In the genomic region with DNA sequence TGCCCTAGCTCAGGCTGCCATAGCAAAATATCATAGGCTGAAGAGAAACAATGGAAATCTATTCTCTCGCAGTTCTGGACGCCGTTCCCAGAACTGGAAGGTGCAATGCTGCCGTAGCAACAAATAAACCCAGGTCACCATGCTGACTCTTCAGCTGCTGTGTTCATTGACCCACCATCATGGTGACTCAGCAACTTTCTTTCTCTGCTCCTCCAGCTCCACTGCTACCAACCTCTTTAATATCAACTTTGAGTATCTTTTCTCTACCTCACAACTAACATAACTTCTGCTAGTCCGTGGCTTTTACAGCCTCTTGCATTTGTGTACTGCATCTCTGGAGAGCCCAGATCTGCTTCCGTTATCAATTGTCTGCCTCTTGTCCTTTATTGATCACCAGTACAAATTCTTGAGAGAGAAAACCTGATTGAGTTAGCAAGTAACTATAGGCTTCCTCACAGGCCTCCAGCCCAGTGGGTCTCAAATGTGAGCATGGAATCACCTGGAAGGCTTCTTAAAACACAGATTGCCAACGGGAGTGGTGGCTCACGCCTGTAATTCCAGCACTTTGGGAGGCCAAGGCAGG, we compare ENCODE assay signal across 14 cellular contexts. TPM values are rescaled to one million over a fixed set of nuclear protein-coding genes. Genes with fewer than 3 reads are reported as not detected.
DNase-seq lines count a peak whose midpoint lies in the region; ATAC-seq and TF ChIP-seq lines count a peak whose summit lies in the region.
"Had no signal": no experiment of that assay in that cellular context is flagged by ENCODE, and none has a peak within 500 bp of the region (broad histone marks: within the 10 kb centered on the region; RNA-seq: fewer than 3 reads in every experiment).

No MANE protein-coding gene starts in this region.

- no peak overlapping the region for H3K4me3 ChIP-seq in IMR-90 (ENCODE audit: insufficient read depth, low read depth, low read length)
- H3K4me3 ChIP-seq in right lobe of liver = no peak overlapping the region
- H3K4me3 ChIP-seq: heart right ventricle, SJCRH30 had no signal

- H4K8ac ChIP-seq in IMR-90 (ENCODE audit: low read depth in 2 of 2, low read length in 2 of 2) = peak overlapping the region in 1 of 2 experiments; percentile 58; a peak in 2 of 4 replicates

- no peak overlapping the region for H2AK5ac ChIP-seq in IMR-90 (ENCODE audit: low read depth, low read length)

- H3K4me2 ChIP-seq in IMR-90 (ENCODE audit: low read depth, low read length) = no peak overlapping the region

- no peak for TF ChIP-seq RAD21 in IMR-90 (IDR thresholded peaks at IDR 0.05; ENCODE audit: low read length)

- H3K79me1 ChIP-seq in IMR-90 (ENCODE audit: low read depth in 1 of 2, low read length in 2 of 2) = no peaks in the 10 kb centered on the region

- H3K4me1 ChIP-seq in IMR-90 (ENCODE audit: control insufficient read depth, insufficient read depth, low read length) (no peaks in the 10 kb centered on the region), right lobe of liver (peaks cover 0 to 3% (median 0%) of the 10 kb centered on the region in 4 donors)

- H3K4ac ChIP-seq in IMR-90 (ENCODE audit: low read depth, low read length) = 0 out of 2 replicates have a peak overlapping the region, but pooled peaks have one; percentile 20

- no peak overlapping the region for H3K56ac ChIP-seq in IMR-90 (ENCODE audit: extremely low read depth, insufficient read depth, low read length)

- peak; percentile 42 for DNase-seq in EH (ENCODE audit: low read depth)
- peak; percentile 37 for DNase-seq in IMR-90
- peak; percentile 24 for DNase-seq in amniotic epithelial cell (ENCODE audit: low read depth)
- peak in 1 of 3 donors; percentile 57 for DNase-seq in right lobe of liver
- DNase-seq in HuH-7.5 (ENCODE audit: low spot score) = no peak
- DNase-seq in stimulated activated CD4-positive, alpha-beta T cell treated with anti-CD3 and anti-CD28 coated beads, Interleukin-1b, Interleukin-23, amount 100 ng/mL, for 48 hours = no peak
- DNase-seq: activated CD4-positive, alpha-beta T cell treated with anti-CD3 and anti-CD28 coated beads, Interleukin-2, amount 50 U/mL, for 1 hour; activated naive CD4-positive, alpha-beta T cell treated with anti-CD3 and anti-CD28 coated beads for 36 hours; cortex of kidney; heart right ventricle; midbrain; SJCRH30 had no signal

- POLR2A ChIA-PET in IMR-90 (lab: Charles Lee; ENCODE audit: unreplicated experiment) = no interaction called here

- intact Hi-C loops in IMR-90 (cut with micrococcal nuclease) (loop anchor here (5.0 to 10.0 kb wide), 2 partner anchors 46 to 1882 kb away; a partner anchor contains a TSS), right lobe of liver (cut with DNase I) (no loop called here)

- no peak overlapping the region for H3K9ac ChIP-seq in IMR-90 (ENCODE audit: low read depth, low read length)

- no TSS peak for BruUV-seq in IMR-90 (replicated peaks; lab: Mats Ljungman, UMichigan)

- H3K27ac ChIP-seq in IMR-90 (ENCODE audit: insufficient read depth, low read length) = no peak overlapping the region
- H3K27ac ChIP-seq in right lobe of liver = no peak overlapping the region
- H3K27ac ChIP-seq: heart right ventricle, HL-60, SJCRH30 had no signal

- peak overlapping the region; percentile 22; the same call in 1 of the 2 replicates for H3K14ac ChIP-seq in IMR-90 (replicated peaks; ENCODE audit: low read depth, low read length)

- dilution Hi-C loops in IMR-90 (cut with HindIII; ENCODE audit: low sequenced_read_pairs, unreplicated experiment) = no loop called here

- H2BK20ac ChIP-seq in IMR-90 (ENCODE audit: low read depth, low read length) = peak overlapping the region; percentile 89

- 0 out of 3 replicates have a peak overlapping the region, but pooled peaks have one; percentile 2 for H2BK15ac ChIP-seq in IMR-90 (ENCODE audit: low read depth, low read length)

- peak overlapping the region; percentile 62; the same call in 1 of the 2 replicates for H4K91ac ChIP-seq in IMR-90 (ENCODE audit: insufficient read depth, low read depth, low read length)

- no peak overlapping the region for H2AK9ac ChIP-seq in IMR-90 (replicated peaks; ENCODE audit: low read depth, low read length, poor library complexity)

- H3K36me3 ChIP-seq in IMR-90 (ENCODE audit: control insufficient read depth, insufficient read depth, low read length) (no peaks in the 10 kb centered on the region), right lobe of liver (no peaks in the 10 kb centered on the region)
- H3K36me3 ChIP-seq: heart right ventricle, SJCRH30 had no signal

- TF ChIP-seq CTCF in IMR-90 (conservative IDR thresholded peaks at IDR 0.05; ENCODE audit: low read depth, low read length) (no peak), right lobe of liver (IDR thresholded peaks at IDR 0.05) (no peak)

- H3K23ac ChIP-seq in IMR-90 (ENCODE audit: low read depth, low read length) = no peak overlapping the region

- no peaks in the 10 kb centered on the region for H3K9me3 ChIP-seq in IMR-90 (ENCODE audit: control insufficient read depth, insufficient read depth, low read length)
- no peaks in the 10 kb centered on the region for H3K9me3 ChIP-seq in right lobe of liver
- H3K9me3 ChIP-seq: heart right ventricle, SJCRH30 had no signal

- peak overlapping the region; percentile 88 for H4K5ac ChIP-seq in IMR-90 (ENCODE audit: low read depth, low read length)

- peak overlapping the region; percentile 88 for H2BK120ac ChIP-seq in IMR-90 (ENCODE audit: low read depth, low read length)

- in situ Hi-C loops in IMR-90 (cut with MboI; ENCODE audit: low sequenced_read_pairs) = no loop called here

- H3K18ac ChIP-seq in IMR-90 (ENCODE audit: low read depth, low read length) = peak overlapping the region; percentile 90

- no peaks in the 10 kb centered on the region for H3K9me1 ChIP-seq in IMR-90 (ENCODE audit: insufficient read depth, low read length)

- H2BK5ac ChIP-seq in IMR-90 (ENCODE audit: low read depth, low read length, poor library complexity, severe bottlenecking) = no peak overlapping the region

- H4K20me1 ChIP-seq in IMR-90 (ENCODE audit: insufficient read depth, low read length) = no peaks in the 10 kb centered on the region

- CTCF ChIA-PET in IMR-90 (lab: Yijun Ruan, JAX) = no interaction called here

- peak overlapping the region; percentile 71 for H2AFZ ChIP-seq in IMR-90 (replicated peaks; ENCODE audit: low read length, poor library complexity)

- TF ChIP-seq POLR2A in IMR-90 (IDR thresholded peaks at IDR 0.05; ENCODE audit: low read depth, low read length) = no peak
- no peak for TF ChIP-seq POLR2A in right lobe of liver (IDR thresholded peaks at IDR 0.05)

- ATAC-seq in IMR-90 (ENCODE audit: low read depth) = no peak
- peak; percentile 41 to 53 (median 50) for ATAC-seq in right lobe of liver
- no peak for ATAC-seq in GM18520 (IDR thresholded peaks at IDR 0.05; ENCODE audit: unreplicated experiment)
- ATAC-seq: heart right ventricle had no signal

- no peaks in the 10 kb centered on the region for H3K27me3 ChIP-seq in IMR-90 (ENCODE audit: control insufficient read depth, insufficient read depth, low read length)
- no peaks in the 10 kb centered on the region for H3K27me3 ChIP-seq in right lobe of liver
- H3K27me3 ChIP-seq: heart right ventricle, SJCRH30 had no signal

- WGBS in IMR-90 (ENCODE audit: extremely low coverage in 2 of 2, insufficient read length in 1 of 2), 2 experiments = 80% methylated on average over 1 of the region's 8 CpGs; no CpG with 5 or more reads in 1 of the 2 experiments
- WGBS in right lobe of liver (ENCODE audit: insufficient coverage, low coverage, low lambda C conversion rate, missing lambda C conversion rate) = 62% methylated on average over 8 of the region's 8 CpGs

TF ChIP-seq in IMR-90, 13 proteins besides CTCF, POLR2A, EP300 and RAD21:
- no peak for TF ChIP-seq RFX5 (IDR thresholded peaks at IDR 0.05; ENCODE audit: low read depth, low read length)
- no peak for TF ChIP-seq CHD1 (IDR thresholded peaks at IDR 0.05; ENCODE audit: low read depth, low read length)
- no peak for TF ChIP-seq MXI1 (IDR thresholded peaks at IDR 0.05; ENCODE audit: borderline replicate concordance, low read depth, low read length)
- peak; percentile 73 for TF ChIP-seq MAFK (IDR thresholded peaks at IDR 0.05; ENCODE audit: low read depth, low read length)
- TF ChIP-seq BHLHE40 (IDR thresholded peaks at IDR 0.05; ENCODE audit: low read depth, low read length) = no peak
- TF ChIP-seq NFE2L2 (IDR thresholded peaks at IDR 0.05; ENCODE audit: low read depth, low read length) = peak; percentile 95
- TF ChIP-seq MAZ (IDR thresholded peaks at IDR 0.05; ENCODE audit: borderline replicate concordance, low read depth, low read length) = no peak
- no peak for TF ChIP-seq RCOR1 (IDR thresholded peaks at IDR 0.05; ENCODE audit: insufficient replicate concordance, low read length)
TF ChIP-seq in IMR-90: peak in this region for 2.

RNA-seq across cellular contexts. Expression of a gene that starts 47.3 kb away (rescaled TPM):
- total RNA-seq in IMR-90 (2012; rRNA removed) (34.8 and 63.3 TPM in 2 replicates), right lobe of liver (10 to 100 TPM; 18.7 to 29.4 (median 23.4) TPM)
- 15.6 and 21.2 TPM in 2 replicates for polyA plus RNA-seq in IMR-90 (2012; rRNA removed)
- polyA plus RNA-seq in IMR-90 (2012; cell fraction: cytosol; rRNA removed) = 8.2 and 8.3 TPM in 2 replicates
- 9.8 and 38.2 TPM in 2 replicates for polyA plus RNA-seq in IMR-90 (2012; cell fraction: nucleus; rRNA removed; ENCODE audit: low replicate concordance)

Comparison
In these comparisons a context has a peak if more than half of its experiments do, and no peak if none do; other contexts are left out.
1. DNase-seq: peak in EH (single experiment), IMR-90 (single experiment) and amniotic epithelial cell (single experiment); none in HuH-7.5 (single experiment) and stimulated activated CD4-positive, alpha-beta T cell treated with anti-CD3 and anti-CD28 coated beads, Interleukin-1b, Interleukin-23, amount 100 ng/mL, for 48 hours (single experiment).
2. ATAC-seq: peak in right lobe of liver (4 of 4); none in IMR-90 (single experiment) and GM18520 (single experiment).